Comparison of ENCODE assay signal across 8 cellular contexts in the genomic region with DNA sequence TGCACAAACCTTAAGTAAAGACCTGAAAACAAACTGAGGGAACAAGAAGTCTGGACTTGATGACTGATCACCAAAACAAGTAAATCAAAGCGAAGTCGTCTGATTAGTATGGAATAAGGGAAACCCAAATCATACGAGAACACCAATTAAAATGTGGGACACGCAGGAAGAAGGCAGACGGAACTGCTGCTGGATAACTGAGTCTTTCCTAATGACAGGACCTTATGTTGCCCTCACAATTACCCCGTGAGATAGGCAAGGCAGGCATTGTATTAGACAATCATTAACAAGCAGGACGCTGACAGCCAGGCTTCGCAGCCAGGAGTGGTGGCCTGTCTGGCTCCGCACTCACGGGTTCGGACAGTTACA. TPM values are rescaled to one million over a fixed set of nuclear protein-coding genes. Genes with fewer than 3 reads are reported as not detected.
A peak's percentile ranks its signal among the peaks of the same experiment; 100 is the strongest.
DNase-seq lines count a peak whose midpoint lies in the region; ATAC-seq and TF ChIP-seq lines count a peak whose summit lies in the region.

No MANE protein-coding gene starts in this region.

- H3K9ac ChIP-seq in skeletal muscle satellite cell (ENCODE audit: low read depth, low read length), result peak overlapping the region; percentile 83

- H3K4me1 ChIP-seq in gastroesophageal sphincter (peaks cover 0 to 42% (median 0%) of the 10 kb centered on the region in 3 donors), skeletal muscle satellite cell (ENCODE audit: control insufficient read depth, insufficient read depth, low read length) (peaks cover 16% of the 10 kb centered on the region)

- peak overlapping the region; percentile 82 for H3K4me2 ChIP-seq in skeletal muscle satellite cell (ENCODE audit: low read length)

- no peak for TF ChIP-seq EP300 in gastroesophageal sphincter (IDR thresholded peaks at IDR 0.05)

- TF ChIP-seq POLR2A in gastroesophageal sphincter (IDR thresholded peaks at IDR 0.05), result no peak

- H3K36me3 ChIP-seq in gastroesophageal sphincter (no peaks in the 10 kb centered on the region), skeletal muscle satellite cell (ENCODE audit: insufficient read depth, low read length) (no peaks in the 10 kb centered on the region)

- H3K27ac ChIP-seq in VCaP, result peak overlapping the region; percentile 88
- H3K27ac ChIP-seq in gastroesophageal sphincter, result peak overlapping the region; percentile 90 to 99 (median 98)

- H3K9me3 ChIP-seq in gastroesophageal sphincter (no peaks in the 10 kb centered on the region), skeletal muscle satellite cell (replicated peaks; ENCODE audit: low read length) (no peaks in the 10 kb centered on the region)

- 5 to 7% methylated on average over 5 to 6 of the region's 11 CpGs for WGBS in gastroesophageal sphincter (ENCODE audit: low coverage in 1 of 2), 2 donors

- H3K27me3 ChIP-seq in gastroesophageal sphincter (peaks cover 3% of the 10 kb centered on the region), skeletal muscle satellite cell (ENCODE audit: control insufficient read depth, insufficient read depth, low read length) (no peaks in the 10 kb centered on the region)

- H3K4me3 ChIP-seq in GM12875 (ENCODE audit: low read depth, low read length) (peak overlapping the region; percentile 53), gastroesophageal sphincter (peak overlapping the region; percentile 54 to 69), skeletal muscle satellite cell (ENCODE audit: low read length) (peak overlapping the region; percentile 75)

- ATAC-seq in gastroesophageal sphincter (no peak), GM21360 (IDR thresholded peaks at IDR 0.05; ENCODE audit: unreplicated experiment) (no peak), HG03442 (IDR thresholded peaks at IDR 0.05; ENCODE audit: unreplicated experiment) (no peak)

- DNase-seq in SW480 (ENCODE audit: low spot score) (no peak), NCI-H1436 (lab: John Stamatoyannopoulos, UW) (no peak)

- no peak for TF ChIP-seq CTCF in GM12875 (IDR thresholded peaks at IDR 0.05; ENCODE audit: borderline replicate concordance, insufficient read depth, low read depth, low read length)
- TF ChIP-seq CTCF in VCaP (conservative IDR thresholded peaks at IDR 0.05), result no peak
- TF ChIP-seq CTCF in gastroesophageal sphincter (IDR thresholded peaks at IDR 0.05), result no peak

RNA-seq across cellular contexts. Expression of a gene that starts 0.6 kb away (rescaled TPM):
- 10 to 100 TPM; 36.9 to 66.8 (median 42.2) TPM for total RNA-seq in gastroesophageal sphincter
- total RNA-seq in skeletal muscle satellite cell (2012; rRNA removed), result 29.7 and 34.2 TPM in 2 replicates

RNA-seq across cellular contexts. Expression of a gene that starts 17.9 kb away (rescaled TPM):
- total RNA-seq in gastroesophageal sphincter, result 100 to 1,000 TPM; 111 to 309 (median 188) TPM
- 150 and 156 TPM in 2 replicates for total RNA-seq in skeletal muscle satellite cell (2012; rRNA removed)

RNA-seq across cellular contexts. Expression of a gene that starts 46.9 kb away (rescaled TPM):
- 100 to 1,000 TPM; 120 to 145 (median 144) TPM for total RNA-seq in gastroesophageal sphincter
- 263 and 281 TPM in 2 replicates for total RNA-seq in skeletal muscle satellite cell (2012; rRNA removed)

RNA-seq across cellular contexts. Expression of a gene that starts 47.4 kb away (rescaled TPM):
- 10 to 100 TPM; 59.3 to 91.3 (median 74.0) TPM for total RNA-seq in gastroesophageal sphincter
- total RNA-seq in skeletal muscle satellite cell (2012; rRNA removed), result 124 and 140 TPM in 2 replicates
